Comparison of ENCODE assay signal across 26 cellular contexts in genomic region chr17:11490171-11490760, GRCh38.
"Had no signal": no experiment of that assay in that cellular context is flagged by ENCODE, and none has a peak within 500 bp of the region (broad histone marks: within the 10 kb centered on the region; RNA-seq: fewer than 3 reads in every experiment).

No MANE protein-coding gene starts in this region.

- H3K9ac ChIP-seq: SK-N-SH had no signal

- H3K36me3 Mint-ChIP-seq: activated naive CD8-positive, alpha-beta T cell; brain had no signal

- H3K4me1 Mint-ChIP-seq: activated CD4-positive, alpha-beta memory T cell treated with anti-CD3 and anti-CD28 coated beads, Interleukin-2, amount 10 ng/mL, durations not matched to agents 7 days and 5 days; activated CD4-positive, alpha-beta T cell treated with anti-CD3 and anti-CD28 coated beads for 36 hours; activated T-helper 17 cell treated with anti-CD3 and anti-CD28 coated beads, Interleukin-2, amount 50 U/mL, for 72 hours had no signal

- H3K4me2 ChIP-seq: SK-N-SH had no signal

- H3K27me3 ChIP-seq: SJCRH30 had no signal

- H3K4me1 ChIP-seq: SJCRH30 had no signal

- H3K9me3 ChIP-seq: SJCRH30, SK-N-SH had no signal

- H3K27ac Mint-ChIP-seq: activated CD4-positive, alpha-beta memory T cell treated with anti-CD3 and anti-CD28 coated beads, Interleukin-2, amount 10 ng/mL, durations not matched to agents 7 days and 5 days; activated CD4-positive, alpha-beta T cell treated with anti-CD3 and anti-CD28 coated beads for 36 hours; activated naive CD4-positive, alpha-beta T cell treated with anti-CD3 and anti-CD28 coated beads for 36 hours; activated naive CD8-positive, alpha-beta T cell; activated T-helper 17 cell treated with anti-CD3 and anti-CD28 coated beads, Interleukin-2, amount 50 U/mL, for 72 hours had no signal

- H3K27me3 Mint-ChIP-seq: activated CD4-positive, alpha-beta memory T cell treated with anti-CD3 and anti-CD28 coated beads, Interleukin-2, amount 10 ng/mL, durations not matched to agents 7 days and 5 days; activated CD4-positive, alpha-beta T cell treated with anti-CD3 and anti-CD28 coated beads for 36 hours; activated T-helper 17 cell treated with anti-CD3 and anti-CD28 coated beads, Interleukin-2, amount 50 U/mL, for 72 hours had no signal

- H3K27ac ChIP-seq: SJCRH30, WERI-Rb-1 had no signal

- ATAC-seq: activated CD4-positive, alpha-beta T cell treated with anti-CD3 and anti-CD28 coated beads for 36 hours; activated T-helper 17 cell treated with anti-CD3 and anti-CD28 coated beads, Interleukin-2, amount 50 U/mL, for 72 hours; Panc1; Right ventricle myocardium inferior had no signal

- DNase-seq: activated CD4-positive, alpha-beta memory T cell treated with anti-CD3 and anti-CD28 coated beads, Interleukin-2, amount 10 ng/mL, durations not matched to agents 7 days and 5 days; activated CD4-positive, alpha-beta T cell treated with anti-CD3 and anti-CD28 coated beads for 36 hours; activated CD4-positive, alpha-beta T cell treated with anti-CD3 and anti-CD28 coated beads, Interleukin-2, amount 50 U/mL, for 1 hour; activated gamma-delta T cell; activated naive CD4-positive, alpha-beta T cell treated with anti-CD3 and anti-CD28 coated beads for 36 hours; activated T-cell treated with anti-CD3 and anti-CD28 coated beads for 4 hours; activated T-cell treated with anti-CD3 and anti-CD28 coated beads, Interleukin-2, amount 50 U/mL, for 48 hours; amygdala; KG1; NCI-H1048; NCI-H2029; NCI-H2107; NCI-H510A treated with DMSO at 0.1 percent for 48 hours; NCI-H69; NK-92 treated with Interleukin-12 subunit alpha and Interleukin-12 subunit beta, amount 100 ng/mL, for 24 hours; OCI-M1; RPMI8226; SJCRH30; SK-N-SH; T-helper 1 cell; WERI-Rb-1 had no signal

- H3K4me3 Mint-ChIP-seq: activated CD4-positive, alpha-beta memory T cell treated with anti-CD3 and anti-CD28 coated beads, Interleukin-2, amount 10 ng/mL, durations not matched to agents 7 days and 5 days; activated CD4-positive, alpha-beta T cell treated with anti-CD3 and anti-CD28 coated beads for 36 hours; activated naive CD4-positive, alpha-beta T cell treated with anti-CD3 and anti-CD28 coated beads for 36 hours; activated naive CD8-positive, alpha-beta T cell; activated T-helper 17 cell treated with anti-CD3 and anti-CD28 coated beads, Interleukin-2, amount 50 U/mL, for 72 hours; brain had no signal

- H3K4me3 ChIP-seq: SJCRH30 had no signal

- H3K36me3 ChIP-seq: SJCRH30, WERI-Rb-1 had no signal
